ENCODE assay signal across 25 cellular contexts in the genomic region with DNA sequence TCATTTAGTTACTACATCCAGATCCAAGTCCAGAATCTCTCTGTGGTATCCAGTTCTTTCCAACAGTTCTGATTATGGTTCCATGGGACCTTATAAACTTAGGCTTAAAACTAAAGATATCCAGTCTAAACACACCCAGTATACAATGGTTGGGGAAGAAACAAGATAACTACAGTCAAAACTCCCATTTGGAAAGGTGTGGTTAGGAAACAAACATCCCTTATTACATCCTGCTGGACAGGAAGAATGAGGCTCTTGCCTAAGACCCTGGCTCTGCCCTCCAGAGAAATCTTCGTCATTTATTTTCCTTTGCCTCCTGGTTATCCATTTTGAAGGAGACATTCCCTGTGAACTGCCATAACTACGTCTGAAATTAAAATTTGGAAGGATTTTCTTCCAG.
"Had no signal": no experiment of that assay in that cellular context is flagged by ENCODE, and none has a peak within 500 bp of the region (broad histone marks: within the 10 kb centered on the region; RNA-seq: fewer than 3 reads in every experiment).

No MANE protein-coding gene starts in this region.

- DNase-seq: colonic mucosa; cortex of kidney; dorsolateral prefrontal cortex; effector CD4-positive, alpha-beta T cell; effector CD8-positive, alpha-beta T cell; effector memory CD4-positive, alpha-beta T cell; effector memory CD8-positive, alpha-beta T cell; endodermal cell; erythroblast; esophagus squamous epithelium; foreskin keratinocyte; foreskin melanocyte; gastrocnemius medialis; glutamatergic neuron; head of caudate nucleus; heart left ventricle; heart right ventricle had no signal

- H3K4me1 ChIP-seq: colonic mucosa, esophagus muscularis mucosa, gastrocnemius medialis, gastroesophageal sphincter had no signal

- H3K36me3 ChIP-seq: colonic mucosa, esophagus muscularis mucosa, esophagus squamous epithelium, gastrocnemius medialis, gastroesophageal sphincter, heart left ventricle, heart right ventricle had no signal

- H3K27me3 ChIP-seq: colonic mucosa, dorsolateral prefrontal cortex, esophagus squamous epithelium, foreskin keratinocyte, gastrocnemius medialis, gastroesophageal sphincter, heart left ventricle, heart right ventricle had no signal

- ATAC-seq: effector memory CD8-positive, alpha-beta T cell; esophagus mucosa; foreskin keratinocyte; gastrocnemius medialis; gastroesophageal sphincter had no signal

- H3K4me3 ChIP-seq: colonic mucosa, coronary artery, dorsolateral prefrontal cortex, esophagus muscularis mucosa, esophagus squamous epithelium, gastrocnemius medialis, gastroesophageal sphincter, heart left ventricle, heart right ventricle had no signal

- FAIRE-seq: colon, endometrium, frontal cortex had no signal

- H3K9me3 ChIP-seq: colonic mucosa, esophagus muscularis mucosa, esophagus squamous epithelium, gastrocnemius medialis, gastroesophageal sphincter had no signal

- H3K27ac ChIP-seq: colonic mucosa, coronary artery, dorsolateral prefrontal cortex, epithelial cell of prostate, esophagus muscularis mucosa, esophagus squamous epithelium, foreskin keratinocyte, gastrocnemius medialis, gastroesophageal sphincter, heart left ventricle, heart right ventricle had no signal
